8 cellular contexts compared by ENCODE assay signal in genomic region chr2:231781798-231782726, GRCh38. TPM values are rescaled to one million over a fixed set of nuclear protein-coding genes. Genes with fewer than 3 reads are reported as not detected.
A peak's percentile ranks its signal among the peaks of the same experiment; 100 is the strongest.
DNase-seq lines count a peak whose midpoint lies in the region; ATAC-seq and TF ChIP-seq lines count a peak whose summit lies in the region.

No MANE protein-coding gene starts in this region.

- H3K27me3 ChIP-seq in MG63, result no peaks in the 10 kb centered on the region

- peak in 1 of 2 donors; percentile 11 for ATAC-seq in activated T-cell treated with anti-CD3 and anti-CD28 coated beads, Interleukin-2, amount 50 U/mL, for 72 hours (replicated peaks in 1 of 2)

- H3K36me3 ChIP-seq in MG63, result no peaks in the 10 kb centered on the region

- no peaks in the 10 kb centered on the region for H3K9me3 ChIP-seq in MG63

- peak overlapping the region; percentile 86 for H3K27ac Mint-ChIP-seq in activated T-cell treated with anti-CD3 and anti-CD28 coated beads, Interleukin-2, amount 50 U/mL, for 72 hours
- peak overlapping the region; percentile 92 for H3K27ac Mint-ChIP-seq in osteocyte (ENCODE audit: unreplicated experiment)

- intact Hi-C loops in posterior cingulate gyrus (cut with DNase I), result loop anchor here (5.0 kb wide), 1 partner anchor 70 kb away; no protein-coding TSS in a partner anchor

- TF ChIP-seq CTCF in fibroblast of villous mesenchyme (IDR thresholded peaks at IDR 0.05; ENCODE audit: insufficient read depth, low read depth, low read length), result no peak
- TF ChIP-seq CTCF in osteocyte (IDR thresholded peaks at IDR 0.05), result no peak

- H3K27me3 Mint-ChIP-seq in activated T-cell treated with anti-CD3 and anti-CD28 coated beads, Interleukin-2, amount 50 U/mL, for 72 hours (ENCODE audit: low read depth), result no peaks in the 10 kb centered on the region
- H3K27me3 Mint-ChIP-seq in osteocyte (ENCODE audit: unreplicated experiment), result no peaks in the 10 kb centered on the region

- H3K36me3 Mint-ChIP-seq in activated T-cell treated with anti-CD3 and anti-CD28 coated beads, Interleukin-2, amount 50 U/mL, for 72 hours (ENCODE audit: insufficient read depth in 2 of 2), result peaks cover 7 to 14% of the 10 kb centered on the region in 2 donors
- peaks cover 4% of the 10 kb centered on the region for H3K36me3 Mint-ChIP-seq in osteocyte (ENCODE audit: unreplicated experiment)

- no peaks in the 10 kb centered on the region for H3K9me3 Mint-ChIP-seq in activated T-cell treated with anti-CD3 and anti-CD28 coated beads, Interleukin-2, amount 50 U/mL, for 72 hours
- H3K9me3 Mint-ChIP-seq in osteocyte (ENCODE audit: unreplicated experiment), result no peaks in the 10 kb centered on the region

- DNase-seq in ELR (ENCODE audit: low read depth) (peak; percentile 48), MG63 (no peak), fibroblast of villous mesenchyme (ENCODE audit: low read depth) (peak; percentile 68), osteocyte (ENCODE audit: extremely low spot score, unreplicated experiment) (no peak), NCI-H146 treated with DMSO at 0.1 percent for 48 hours (lab: John Stamatoyannopoulos, UW; ENCODE audit: unreplicated experiment) (no peak), HK-2 (ENCODE audit: unreplicated experiment) (no peak), posterior cingulate gyrus (no peak)
- peak; percentile 23 to 29 for DNase-seq in activated T-cell treated with anti-CD3 and anti-CD28 coated beads, Interleukin-2, amount 50 U/mL, for 72 hours

- H3K4me1 Mint-ChIP-seq in activated T-cell treated with anti-CD3 and anti-CD28 coated beads, Interleukin-2, amount 50 U/mL, for 72 hours (ENCODE audit: low read depth), result peaks cover 65% of the 10 kb centered on the region
- peaks cover 48% of the 10 kb centered on the region for H3K4me1 Mint-ChIP-seq in osteocyte (ENCODE audit: unreplicated experiment)

- H3K4me3 ChIP-seq in MG63 (peak overlapping the region; percentile 96), fibroblast of villous mesenchyme (ENCODE audit: low read depth, low read length) (peak overlapping the region; percentile 85)

- peak overlapping the region; percentile 88 to 100 for H3K4me3 Mint-ChIP-seq in activated T-cell treated with anti-CD3 and anti-CD28 coated beads, Interleukin-2, amount 50 U/mL, for 72 hours
- peak overlapping the region; percentile 99 for H3K4me3 Mint-ChIP-seq in osteocyte (ENCODE audit: unreplicated experiment)

RNA-seq across cellular contexts. Expression of gene PDE6D, which starts 1.0 kb away (rescaled TPM):
- 29.7 and 35.9 TPM in 2 replicates for total RNA-seq in MG63 (2014; rRNA removed; shearing (Covaris generic); ENCODE audit: low replicate concordance)
- 10 to 100 TPM; 37.8 to 45.0 TPM for total RNA-seq in activated T-cell treated with anti-CD3 and anti-CD28 coated beads, Interleukin-2, amount 50 U/mL, for 72 hours
- total RNA-seq in fibroblast of villous mesenchyme (17.7 and 24.6 TPM in 2 replicates), osteocyte (16.9 and 17.6 TPM in 2 replicates)

RNA-seq across cellular contexts. Expression of gene COPS7B, which starts 4.2 kb away (rescaled TPM):
- total RNA-seq in MG63 (2014; rRNA removed; shearing (Covaris generic); ENCODE audit: low replicate concordance), result 40.6 and 56.4 TPM in 2 replicates
- 10 to 100 TPM; 44.6 to 54.5 TPM for total RNA-seq in activated T-cell treated with anti-CD3 and anti-CD28 coated beads, Interleukin-2, amount 50 U/mL, for 72 hours
- 22.2 and 23.7 TPM in 2 replicates for total RNA-seq in fibroblast of villous mesenchyme
- total RNA-seq in osteocyte, result 34.3 and 35.7 TPM in 2 replicates

Comparison
In these comparisons a context has a peak if more than half of its experiments do, and no peak if none do; other contexts are left out.
1. DNase-seq: peak in ELR (single experiment), activated T-cell treated with anti-CD3 and anti-CD28 coated beads, Interleukin-2, amount 50 U/mL, for 72 hours (2 of 2) and fibroblast of villous mesenchyme (single experiment); none in MG63 (single experiment), osteocyte (single experiment), NCI-H146 treated with DMSO at 0.1 percent for 48 hours (single experiment), HK-2 (single experiment) and posterior cingulate gyrus (0 of 10).